In genomic region chr16:51151951-51152663, GRCh38 we compare ENCODE assay signal across 1 cellular context.
TF ChIP-seq lines count a peak whose summit lies in the region.

No MANE protein-coding gene starts in this region.

TF ChIP-seq in HepG2, 621 proteins besides CTCF, POLR2A, EP300 and RAD21 (continued from another document and continues in another):
- TF ChIP-seq ERF (CRISPR knock-in tag; IDR thresholded peaks at IDR 0.05) (peak; percentile 15; the same call in 1 of the 2 replicates), HOXA7 (CRISPR knock-in tag; IDR thresholded peaks at IDR 0.05) (no peak), TBP (CRISPR knock-in tag; IDR thresholded peaks at IDR 0.05) (no peak), JARID2 (CRISPR knock-in tag; IDR thresholded peaks at IDR 0.05; ENCODE audit: insufficient replicate concordance) (no peak), ZNF142 (CRISPR knock-in tag; IDR thresholded peaks at IDR 0.05) (0 out of 2 replicates have a peak, but pooled peaks have one; percentile 32), ZBTB33 (CRISPR knock-in tag; IDR thresholded peaks at IDR 0.05) (peak; percentile 9; the same call in 1 of the 2 replicates), MAX (IDR thresholded peaks at IDR 0.05) (0 out of 2 replicates have a peak, but pooled peaks have one; percentile 44), MEIS2 (CRISPR knock-in tag; IDR thresholded peaks at IDR 0.05) (peak; percentile 55; the same call in 1 of the 2 replicates), MAZ (IDR thresholded peaks at IDR 0.05; ENCODE audit: borderline replicate concordance, low read depth, low read length) (peak; percentile 96), MAZ (CRISPR knock-in tag; IDR thresholded peaks at IDR 0.05; ENCODE audit: low read depth) (peak; percentile 79), ZNF10 (CRISPR knock-in tag; IDR thresholded peaks at IDR 0.05; ENCODE audit: borderline replicate concordance, low read depth) (no peak), ZNF331 (CRISPR knock-in tag; IDR thresholded peaks at IDR 0.05) (peak; percentile 25; the same call in 1 of the 2 replicates), ZNF878 (CRISPR knock-in tag; IDR thresholded peaks at IDR 0.05) (no peak), FOXK1 (CRISPR knock-in tag; IDR thresholded peaks at IDR 0.05; ENCODE audit: borderline replicate concordance, low read depth) (no peak), CEBPG (CRISPR knock-in tag; IDR thresholded peaks at IDR 0.05) (no peak), UBTF (CRISPR knock-in tag; IDR thresholded peaks at IDR 0.05) (peak; percentile 55), PRDM15 (CRISPR knock-in tag; IDR thresholded peaks at IDR 0.05) (peak; percentile 40; the same call in 1 of the 2 replicates), MIXL1 (CRISPR knock-in tag; IDR thresholded peaks at IDR 0.05) (no peak), ZNF772 (CRISPR knock-in tag; IDR thresholded peaks at IDR 0.05) (no peak; the same call in 1 of the 2 replicates), HDAC1 (CRISPR knock-in tag; IDR thresholded peaks at IDR 0.05) (0 out of 2 replicates have a peak, but pooled peaks have one; percentile 5), ZNF740 (CRISPR knock-in tag; IDR thresholded peaks at IDR 0.05) (peak; percentile 73), ARID5B (CRISPR knock-in tag; IDR thresholded peaks at IDR 0.05) (peak; percentile 10; the same call in 1 of the 2 replicates), SP1 (IDR thresholded peaks at IDR 0.05) (no peak), SP1 (CRISPR knock-in tag; IDR thresholded peaks at IDR 0.05) (peak; percentile 82), AHR (CRISPR knock-in tag; IDR thresholded peaks at IDR 0.05) (0 out of 2 replicates have a peak, but pooled peaks have one; percentile 19), MAF1 (CRISPR knock-in tag; IDR thresholded peaks at IDR 0.05; ENCODE audit: borderline replicate concordance) (peak; percentile 67; the same call in 1 of the 2 replicates), KLF13 (CRISPR knock-in tag; IDR thresholded peaks at IDR 0.05) (no peak), THAP7 (CRISPR knock-in tag; IDR thresholded peaks at IDR 0.05) (peak; percentile 66; the same call in 1 of the 2 replicates), KMT2B (CRISPR knock-in tag; IDR thresholded peaks at IDR 0.05) (0 out of 2 replicates have a peak, but pooled peaks have one; percentile 23), ZNF547 (CRISPR knock-in tag; IDR thresholded peaks at IDR 0.05) (no peak), LBX2 (CRISPR knock-in tag; IDR thresholded peaks at IDR 0.05; ENCODE audit: borderline replicate concordance) (no peak), AGO1 (IDR thresholded peaks at IDR 0.05; ENCODE audit: low read depth, low read length, poor library complexity, severe bottlenecking) (peak; percentile 89)
